Comparison of ENCODE assay signal across 17 cellular contexts in the genomic region with DNA sequence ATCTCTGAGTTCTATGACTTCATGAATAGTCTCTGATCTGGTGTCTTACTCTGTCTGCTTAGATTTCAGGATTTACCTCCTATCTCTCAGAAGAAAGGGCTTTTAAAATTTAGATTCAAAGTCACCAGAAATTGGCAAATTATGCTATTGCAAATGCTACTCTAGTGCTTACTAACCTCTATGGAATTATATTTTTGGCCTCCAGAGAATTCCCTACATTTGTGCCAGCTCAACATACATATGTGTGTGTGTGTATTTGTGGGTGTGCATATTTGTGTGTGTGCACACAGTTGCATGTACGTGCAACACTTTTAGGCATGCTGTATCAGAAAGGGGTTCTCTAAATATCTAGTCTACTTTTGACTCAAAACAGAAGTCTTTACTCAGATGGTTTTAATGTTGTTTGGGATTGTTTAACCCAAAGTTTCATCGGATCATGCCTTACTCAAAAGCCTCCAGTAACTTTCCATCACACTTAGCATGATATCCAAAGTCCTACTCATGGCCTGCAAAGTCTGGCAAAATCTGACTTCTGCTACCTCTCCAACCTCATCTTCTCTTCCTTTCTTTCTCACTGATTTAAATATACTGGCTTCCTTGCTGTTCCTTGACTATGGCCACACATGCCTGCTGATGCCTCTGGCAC.
"Had no signal": no experiment of that assay in that cellular context is flagged by ENCODE, and none has a peak within 500 bp of the region (broad histone marks: within the 10 kb centered on the region; RNA-seq: fewer than 3 reads in every experiment).

No MANE protein-coding gene starts in this region.

- H3K4me1 ChIP-seq: esophagus muscularis mucosa, pancreas, thyroid gland had no signal

- H3K9me3 ChIP-seq: esophagus muscularis mucosa, pancreas, thyroid gland had no signal

- H3K4me3 ChIP-seq: coronary artery, esophagus muscularis mucosa, lung, pancreas, thyroid gland had no signal

- DNase-seq: activated CD4-positive, alpha-beta T cell treated with anti-CD3 and anti-CD28 coated beads, Interleukin-2, amount 10 ng/mL, durations not matched to agents 7 days and 5 days; activated CD4-positive, CD25-positive, alpha-beta regulatory T cell; activated CD8-positive, alpha-beta memory T cell treated with anti-CD3 and anti-CD28 coated beads for 24 hours; activated gamma-delta T cell treated with Interleukin-2 at 50 U/mL for 16 hours; activated naive CD8-positive, alpha-beta T cell treated with anti-CD3 and anti-CD28 coated beads for 36 hours; anterior cingulate cortex; brain microvascular endothelial cell; effector CD4-positive, alpha-beta T cell; midbrain; pancreas; stimulated activated CD4-positive, alpha-beta T cell treated with anti-CD3 and anti-CD28 coated beads, Interleukin-2, amount 100 ng/mL, for 48 hours; T-helper 2 cell; thyroid gland had no signal

- H3K27me3 ChIP-seq: brain microvascular endothelial cell, esophagus muscularis mucosa, pancreas, thyroid gland had no signal

- H3K27ac ChIP-seq: brain microvascular endothelial cell, coronary artery, esophagus muscularis mucosa, pancreas, thyroid gland had no signal

- ATAC-seq: pancreas; stimulated activated memory B cell treated with anti-CD40 and anti-IgM and Interleukin-4, amounts not matched to agents 10 μg/mL and 1 μg/mL and 100 μg/mL, for 72 hours had no signal

- H3K36me3 ChIP-seq: brain microvascular endothelial cell, esophagus muscularis mucosa, pancreas, thyroid gland had no signal
